In the genomic region with DNA sequence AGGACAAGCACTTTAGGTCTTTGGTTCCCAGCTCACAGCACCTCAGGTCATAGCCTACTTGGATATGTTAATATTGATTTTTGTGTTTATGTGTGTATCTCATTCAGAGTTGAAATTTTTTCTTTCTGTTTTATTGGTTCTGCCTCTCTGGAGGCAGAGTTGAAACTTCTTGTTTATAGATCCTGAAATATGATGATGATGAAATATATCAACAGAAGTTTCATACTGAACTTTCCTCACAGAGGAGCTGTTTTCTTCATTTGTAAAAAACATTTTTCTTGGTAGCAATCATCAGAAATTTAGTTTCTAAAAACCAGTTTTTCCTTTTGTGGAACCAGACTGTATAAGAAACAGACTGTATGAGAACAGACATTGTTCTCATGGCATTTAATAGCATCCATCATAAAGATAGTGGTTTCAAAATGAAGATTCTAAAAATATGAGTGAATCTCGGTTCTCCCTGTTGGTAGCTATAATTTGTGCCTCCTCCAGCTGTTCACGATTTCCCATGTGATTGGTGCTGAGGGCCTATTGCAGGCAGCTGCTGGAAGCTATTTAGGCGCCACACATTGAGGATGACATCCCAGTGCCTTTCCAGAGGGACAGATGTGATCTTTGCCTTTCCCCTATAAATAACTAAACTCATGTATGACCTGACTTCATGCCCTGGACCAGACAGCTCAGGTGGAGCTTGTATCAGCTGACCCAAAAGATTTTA, we compare ENCODE assay signal across 17 cellular contexts. TPM values are rescaled to one million over a fixed set of nuclear protein-coding genes. Genes with fewer than 3 reads are reported as not detected.
DNase-seq lines count a peak whose midpoint lies in the region; ATAC-seq lines count a peak whose summit lies in the region.
"Had no signal": no experiment of that assay in that cellular context is flagged by ENCODE, and none has a peak within 500 bp of the region (broad histone marks: within the 10 kb centered on the region; RNA-seq: fewer than 3 reads in every experiment).

No MANE protein-coding gene starts in this region.

- ATAC-seq in GM18502 (IDR thresholded peaks at IDR 0.05; ENCODE audit: poor library complexity, unreplicated experiment) (no peak), GM19351 (IDR thresholded peaks at IDR 0.05; ENCODE audit: unreplicated experiment) (no peak)

- peak; percentile 14 for DNase-seq in NOMO-1 treated with DMSO at 0.1 percent for 48 hours (lab: John Stamatoyannopoulos, UW; ENCODE audit: unreplicated experiment)
- DNase-seq in NOMO-1 treated with dmso at 0.1 percent for 144 hours (lab: John Stamatoyannopoulos, UW; ENCODE audit: unreplicated experiment) = no peak
- peak; percentile 40 for DNase-seq in inferior parietal cortex (ENCODE audit: extremely low spot score)
- DNase-seq in OCI-M1 (lab: John Stamatoyannopoulos, UW) = no peak
- DNase-seq: 8988T; Calu3; CD4-positive, alpha-beta memory T cell; NCI-H1436; NCI-H2081 treated with DMSO at 0.1 percent for 48 hours; NCI-H2227 treated with DMSO at 0.1 percent for 48 hours; NCI-H524; SHP77 treated with DMSO at 0.1 percent for 48 hours had no signal

- H3K27ac ChIP-seq in angular gyrus (ENCODE audit: low read depth, low read length) = peak overlapping the region; percentile 53
- H3K27ac ChIP-seq in temporal lobe (ENCODE audit: low read depth, low read length) = peak overlapping the region; percentile 13

RNA-seq across cellular contexts. Expression of a gene that starts 39.5 kb away (rescaled TPM):
- total RNA-seq in temporal lobe = under 0.01 TPM
- total RNA-seq: H1 had no signal

RNA-seq across cellular contexts. Expression of a gene that starts 48.2 kb away (rescaled TPM):
- 5.2 TPM for total RNA-seq in temporal lobe

RNA-seq across cellular contexts. Expression of a gene that starts 48.6 kb away (rescaled TPM):
- not detected for total RNA-seq in temporal lobe
- total RNA-seq: Calu3, H1 had no signal

RNA-seq across cellular contexts. Expression of a gene that starts 55.2 kb away (rescaled TPM):
- 93.9 TPM for total RNA-seq in temporal lobe

Comparison
In these comparisons a context has a peak if more than half of its experiments do, and no peak if none do; other contexts are left out.
1. DNase-seq: peak in NOMO-1 treated with DMSO at 0.1 percent for 48 hours (single experiment) and inferior parietal cortex (single experiment); none in NOMO-1 treated with dmso at 0.1 percent for 144 hours (single experiment) and OCI-M1 (single experiment).